1 cellular context compared by ENCODE assay signal in the genomic region with DNA sequence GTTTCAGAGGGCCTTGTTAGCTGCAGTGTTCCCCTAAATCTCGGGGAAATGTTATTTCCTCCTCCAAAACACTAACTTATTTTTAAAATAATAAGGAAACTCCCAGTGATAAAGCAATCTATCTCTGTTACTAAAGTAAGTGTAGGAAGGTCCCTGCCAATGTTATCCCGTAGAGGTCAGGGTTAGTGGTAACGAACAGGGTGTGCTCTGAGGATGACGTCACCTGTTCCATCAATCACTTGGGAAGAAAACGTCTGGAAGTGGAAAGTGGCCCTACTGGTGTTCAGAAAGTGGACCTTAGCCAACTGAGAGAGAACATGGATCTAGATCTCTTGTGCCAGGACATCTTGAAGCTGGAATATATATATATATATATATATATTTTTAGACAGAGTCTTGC.
TF ChIP-seq lines count a peak whose summit lies in the region.

No MANE protein-coding gene starts in this region.

TF ChIP-seq in K562, 482 proteins besides CTCF, POLR2A, EP300 and RAD21 (continued from another document and continues in another):
- TF ChIP-seq, protein P1, sequence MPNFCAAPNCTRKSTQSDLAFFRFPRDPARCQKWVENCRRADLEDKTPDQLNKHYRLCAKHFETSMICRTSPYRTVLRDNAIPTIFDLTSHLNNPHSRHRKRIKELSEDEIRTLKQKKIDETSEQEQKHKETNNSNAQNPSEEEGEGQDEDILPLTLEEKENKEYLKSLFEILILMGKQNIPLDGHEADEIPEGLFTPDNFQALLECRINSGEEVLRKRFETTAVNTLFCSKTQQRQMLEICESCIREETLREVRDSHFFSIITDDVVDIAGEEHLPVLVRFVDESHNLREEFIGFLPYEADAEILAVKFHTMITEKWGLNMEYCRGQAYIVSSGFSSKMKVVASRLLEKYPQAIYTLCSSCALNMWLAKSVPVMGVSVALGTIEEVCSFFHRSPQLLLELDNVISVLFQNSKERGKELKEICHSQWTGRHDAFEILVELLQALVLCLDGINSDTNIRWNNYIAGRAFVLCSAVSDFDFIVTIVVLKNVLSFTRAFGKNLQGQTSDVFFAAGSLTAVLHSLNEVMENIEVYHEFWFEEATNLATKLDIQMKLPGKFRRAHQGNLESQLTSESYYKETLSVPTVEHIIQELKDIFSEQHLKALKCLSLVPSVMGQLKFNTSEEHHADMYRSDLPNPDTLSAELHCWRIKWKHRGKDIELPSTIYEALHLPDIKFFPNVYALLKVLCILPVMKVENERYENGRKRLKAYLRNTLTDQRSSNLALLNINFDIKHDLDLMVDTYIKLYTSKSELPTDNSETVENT (CRISPR knock-in tag; IDR thresholded peaks at IDR 0.05), result no peak
- TF ChIP-seq ELF1 (tag; IDR thresholded peaks at IDR 0.05), result no peak
- no peak for TF ChIP-seq ESRRA (IDR thresholded peaks at IDR 0.05; ENCODE audit: borderline replicate concordance, low read depth)
- TF ChIP-seq KLF1 (tag; IDR thresholded peaks at IDR 0.05), result no peak
- no peak for TF ChIP-seq BRD9 (IDR thresholded peaks at IDR 0.05; ENCODE audit: low read depth, partially characterized antibody)
- TF ChIP-seq DDX20 (tag; IDR thresholded peaks at IDR 0.05; ENCODE audit: low read depth), result no peak
- no peak for TF ChIP-seq ZBTB1 (CRISPR knock-in tag; IDR thresholded peaks at IDR 0.05; ENCODE audit: borderline replicate concordance, low read depth)
- TF ChIP-seq RAD51 (IDR thresholded peaks at IDR 0.05; ENCODE audit: borderline replicate concordance, low read depth), result no peak
- TF ChIP-seq, protein P2, sequence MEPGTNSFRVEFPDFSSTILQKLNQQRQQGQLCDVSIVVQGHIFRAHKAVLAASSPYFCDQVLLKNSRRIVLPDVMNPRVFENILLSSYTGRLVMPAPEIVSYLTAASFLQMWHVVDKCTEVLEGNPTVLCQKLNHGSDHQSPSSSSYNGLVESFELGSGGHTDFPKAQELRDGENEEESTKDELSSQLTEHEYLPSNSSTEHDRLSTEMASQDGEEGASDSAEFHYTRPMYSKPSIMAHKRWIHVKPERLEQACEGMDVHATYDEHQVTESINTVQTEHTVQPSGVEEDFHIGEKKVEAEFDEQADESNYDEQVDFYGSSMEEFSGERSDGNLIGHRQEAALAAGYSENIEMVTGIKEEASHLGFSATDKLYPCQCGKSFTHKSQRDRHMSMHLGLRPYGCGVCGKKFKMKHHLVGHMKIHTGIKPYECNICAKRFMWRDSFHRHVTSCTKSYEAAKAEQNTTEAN (CRISPR knock-in tag; IDR thresholded peaks at IDR 0.05), result no peak
- no peak for TF ChIP-seq MAFF (IDR thresholded peaks at IDR 0.05; ENCODE audit: low read length)
- TF ChIP-seq, protein P3, sequence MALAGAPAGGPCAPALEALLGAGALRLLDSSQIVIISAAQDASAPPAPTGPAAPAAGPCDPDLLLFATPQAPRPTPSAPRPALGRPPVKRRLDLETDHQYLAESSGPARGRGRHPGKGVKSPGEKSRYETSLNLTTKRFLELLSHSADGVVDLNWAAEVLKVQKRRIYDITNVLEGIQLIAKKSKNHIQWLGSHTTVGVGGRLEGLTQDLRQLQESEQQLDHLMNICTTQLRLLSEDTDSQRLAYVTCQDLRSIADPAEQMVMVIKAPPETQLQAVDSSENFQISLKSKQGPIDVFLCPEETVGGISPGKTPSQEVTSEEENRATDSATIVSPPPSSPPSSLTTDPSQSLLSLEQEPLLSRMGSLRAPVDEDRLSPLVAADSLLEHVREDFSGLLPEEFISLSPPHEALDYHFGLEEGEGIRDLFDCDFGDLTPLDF (CRISPR knock-in tag; IDR thresholded peaks at IDR 0.05), result no peak
- TF ChIP-seq NUFIP1 (IDR thresholded peaks at IDR 0.05; ENCODE audit: partially characterized antibody), result no peak
- TF ChIP-seq ZNF347 (CRISPR knock-in tag; IDR thresholded peaks at IDR 0.05; ENCODE audit: low read depth), result no peak
- no peak for TF ChIP-seq ZNF668 (CRISPR knock-in tag; IDR thresholded peaks at IDR 0.05)
- TF ChIP-seq, protein P4, sequence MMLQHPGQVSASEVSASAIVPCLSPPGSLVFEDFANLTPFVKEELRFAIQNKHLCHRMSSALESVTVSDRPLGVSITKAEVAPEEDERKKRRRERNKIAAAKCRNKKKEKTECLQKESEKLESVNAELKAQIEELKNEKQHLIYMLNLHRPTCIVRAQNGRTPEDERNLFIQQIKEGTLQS (IDR thresholded peaks at IDR 0.05), result peak; percentile 97
- TF ChIP-seq, protein P4 (CRISPR knock-in tag; conservative IDR thresholded peaks at IDR 0.05), result no peak
- TF ChIP-seq ZNF699 (CRISPR knock-in tag; IDR thresholded peaks at IDR 0.05; ENCODE audit: insufficient replicate concordance), result no peak
- TF ChIP-seq, protein P5, sequence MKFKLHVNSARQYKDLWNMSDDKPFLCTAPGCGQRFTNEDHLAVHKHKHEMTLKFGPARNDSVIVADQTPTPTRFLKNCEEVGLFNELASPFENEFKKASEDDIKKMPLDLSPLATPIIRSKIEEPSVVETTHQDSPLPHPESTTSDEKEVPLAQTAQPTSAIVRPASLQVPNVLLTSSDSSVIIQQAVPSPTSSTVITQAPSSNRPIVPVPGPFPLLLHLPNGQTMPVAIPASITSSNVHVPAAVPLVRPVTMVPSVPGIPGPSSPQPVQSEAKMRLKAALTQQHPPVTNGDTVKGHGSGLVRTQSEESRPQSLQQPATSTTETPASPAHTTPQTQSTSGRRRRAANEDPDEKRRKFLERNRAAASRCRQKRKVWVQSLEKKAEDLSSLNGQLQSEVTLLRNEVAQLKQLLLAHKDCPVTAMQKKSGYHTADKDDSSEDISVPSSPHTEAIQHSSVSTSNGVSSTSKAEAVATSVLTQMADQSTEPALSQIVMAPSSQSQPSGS (CRISPR knock-in tag; IDR thresholded peaks at IDR 0.05), result peak; percentile 86; the same call in 1 of the 2 replicates
- no peak for TF ChIP-seq TAF1 (IDR thresholded peaks at IDR 0.05; ENCODE audit: control insufficient read depth, extremely low read depth, insufficient read depth, low read length, severe bottlenecking)
- no peak for TF ChIP-seq IFI16 (CRISPR knock-in tag; IDR thresholded peaks at IDR 0.05)
- peak; percentile 91 for TF ChIP-seq JUN (IDR thresholded peaks at IDR 0.05; ENCODE audit: borderline replicate concordance, low read depth, low read length)
- TF ChIP-seq JUN (CRISPR knock-in tag; IDR thresholded peaks at IDR 0.05; ENCODE audit: borderline replicate concordance), result no peak
- TF ChIP-seq CREM (IDR thresholded peaks at IDR 0.05; ENCODE audit: low read depth), result peak; percentile 79
- no peak for TF ChIP-seq CBX5 (IDR thresholded peaks at IDR 0.05; ENCODE audit: borderline replicate concordance, low read depth)
- TF ChIP-seq ZBED1 (IDR thresholded peaks at IDR 0.05), result no peak
- no peak for TF ChIP-seq CHD4 (IDR thresholded peaks at IDR 0.05; ENCODE audit: insufficient read depth, insufficient replicate concordance, low read depth, low read length, poor library complexity, severe bottlenecking)
- no peak for TF ChIP-seq TBP (optimal IDR thresholded peaks at IDR 0.05; ENCODE audit: low read depth, low read length)
- TF ChIP-seq, protein P6, sequence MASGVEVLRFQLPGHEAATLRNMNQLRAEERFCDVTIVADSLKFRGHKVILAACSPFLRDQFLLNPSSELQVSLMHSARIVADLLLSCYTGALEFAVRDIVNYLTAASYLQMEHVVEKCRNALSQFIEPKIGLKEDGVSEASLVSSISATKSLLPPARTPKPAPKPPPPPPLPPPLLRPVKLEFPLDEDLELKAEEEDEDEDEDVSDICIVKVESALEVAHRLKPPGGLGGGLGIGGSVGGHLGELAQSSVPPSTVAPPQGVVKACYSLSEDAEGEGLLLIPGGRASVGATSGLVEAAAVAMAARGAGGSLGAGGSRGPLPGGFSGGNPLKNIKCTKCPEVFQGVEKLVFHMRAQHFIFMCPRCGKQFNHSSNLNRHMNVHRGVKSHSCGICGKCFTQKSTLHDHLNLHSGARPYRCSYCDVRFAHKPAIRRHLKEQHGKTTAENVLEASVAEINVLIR (CRISPR knock-in tag; IDR thresholded peaks at IDR 0.05), result no peak
- TF ChIP-seq NFXL1 (CRISPR knock-in tag; IDR thresholded peaks at IDR 0.05), result no peak
- TF ChIP-seq CREB1 (IDR thresholded peaks at IDR 0.05), result no peak
- TF ChIP-seq CREB1 (CRISPR knock-in tag; IDR thresholded peaks at IDR 0.05), result no peak
- no peak for TF ChIP-seq RBM17 (IDR thresholded peaks at IDR 0.05; ENCODE audit: borderline replicate concordance, low read depth, low read length)
- TF ChIP-seq, protein P7, sequence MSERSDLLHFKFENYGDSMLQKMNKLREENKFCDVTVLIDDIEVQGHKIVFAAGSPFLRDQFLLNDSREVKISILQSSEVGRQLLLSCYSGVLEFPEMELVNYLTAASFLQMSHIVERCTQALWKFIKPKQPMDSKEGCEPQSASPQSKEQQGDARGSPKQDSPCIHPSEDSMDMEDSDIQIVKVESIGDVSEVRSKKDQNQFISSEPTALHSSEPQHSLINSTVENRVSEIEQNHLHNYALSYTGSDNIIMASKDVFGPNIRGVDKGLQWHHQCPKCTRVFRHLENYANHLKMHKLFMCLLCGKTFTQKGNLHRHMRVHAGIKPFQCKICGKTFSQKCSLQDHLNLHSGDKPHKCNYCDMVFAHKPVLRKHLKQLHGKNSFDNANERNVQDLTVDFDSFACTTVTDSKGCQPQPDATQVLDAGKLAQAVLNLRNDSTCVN (CRISPR knock-in tag; IDR thresholded peaks at IDR 0.05), result no peak
- TF ChIP-seq, protein P8, sequence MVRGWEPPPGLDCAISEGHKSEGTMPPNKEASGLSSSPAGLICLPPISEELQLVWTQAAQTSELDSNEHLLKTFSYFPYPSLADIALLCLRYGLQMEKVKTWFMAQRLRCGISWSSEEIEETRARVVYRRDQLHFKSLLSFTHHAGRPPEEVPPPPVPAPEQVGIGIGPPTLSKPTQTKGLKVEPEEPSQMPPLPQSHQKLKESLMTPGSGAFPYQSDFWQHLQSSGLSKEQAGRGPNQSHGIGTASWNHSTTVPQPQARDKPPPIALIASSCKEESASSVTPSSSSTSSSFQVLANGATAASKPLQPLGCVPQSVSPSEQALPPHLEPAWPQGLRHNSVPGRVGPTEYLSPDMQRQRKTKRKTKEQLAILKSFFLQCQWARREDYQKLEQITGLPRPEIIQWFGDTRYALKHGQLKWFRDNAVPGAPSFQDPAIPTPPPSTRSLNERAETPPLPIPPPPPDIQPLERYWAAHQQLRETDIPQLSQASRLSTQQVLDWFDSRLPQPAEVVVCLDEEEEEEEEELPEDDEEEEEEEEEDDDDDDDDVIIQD (CRISPR knock-in tag; IDR thresholded peaks at IDR 0.05), result no peak
- peak; percentile 78 for TF ChIP-seq JUNB (CRISPR knock-in tag; conservative IDR thresholded peaks at IDR 0.05)
- no peak for TF ChIP-seq PTRF (tag; IDR thresholded peaks at IDR 0.05)
- TF ChIP-seq PRPF4 (IDR thresholded peaks at IDR 0.05; ENCODE audit: insufficient read depth, low read depth, low read length, poor library complexity, severe bottlenecking), result no peak
- no peak for TF ChIP-seq ZC3H11A (IDR thresholded peaks at IDR 0.05; ENCODE audit: low read depth, low read length)
- no peak for TF ChIP-seq ILF3 (IDR thresholded peaks at IDR 0.05; ENCODE audit: borderline replicate concordance)
- no peak for TF ChIP-seq U2AF1 (optimal IDR thresholded peaks at IDR 0.05; ENCODE audit: low read depth, low read length)
- TF ChIP-seq RUNX1 (IDR thresholded peaks at IDR 0.05; ENCODE audit: low read depth), result no peak
- TF ChIP-seq RBBP5 (IDR thresholded peaks at IDR 0.05; ENCODE audit: borderline replicate concordance, insufficient read depth, low read length, poor library complexity, severe bottlenecking), result no peak
- no peak for TF ChIP-seq HCFC1 (IDR thresholded peaks at IDR 0.05; ENCODE audit: low read depth, low read length)
- no peak for TF ChIP-seq PHB2 (IDR thresholded peaks at IDR 0.05; ENCODE audit: low read depth)
- TF ChIP-seq BRD4 (IDR thresholded peaks at IDR 0.05), result no peak
- TF ChIP-seq TCF7 (IDR thresholded peaks at IDR 0.05; ENCODE audit: borderline replicate concordance), result no peak
- TF ChIP-seq MEIS2 (IDR thresholded peaks at IDR 0.05; ENCODE audit: partially characterized antibody), result peak; percentile 87
- no peak for TF ChIP-seq XRCC5 (IDR thresholded peaks at IDR 0.05; ENCODE audit: low read depth, low read length)
- TF ChIP-seq, protein P9, sequence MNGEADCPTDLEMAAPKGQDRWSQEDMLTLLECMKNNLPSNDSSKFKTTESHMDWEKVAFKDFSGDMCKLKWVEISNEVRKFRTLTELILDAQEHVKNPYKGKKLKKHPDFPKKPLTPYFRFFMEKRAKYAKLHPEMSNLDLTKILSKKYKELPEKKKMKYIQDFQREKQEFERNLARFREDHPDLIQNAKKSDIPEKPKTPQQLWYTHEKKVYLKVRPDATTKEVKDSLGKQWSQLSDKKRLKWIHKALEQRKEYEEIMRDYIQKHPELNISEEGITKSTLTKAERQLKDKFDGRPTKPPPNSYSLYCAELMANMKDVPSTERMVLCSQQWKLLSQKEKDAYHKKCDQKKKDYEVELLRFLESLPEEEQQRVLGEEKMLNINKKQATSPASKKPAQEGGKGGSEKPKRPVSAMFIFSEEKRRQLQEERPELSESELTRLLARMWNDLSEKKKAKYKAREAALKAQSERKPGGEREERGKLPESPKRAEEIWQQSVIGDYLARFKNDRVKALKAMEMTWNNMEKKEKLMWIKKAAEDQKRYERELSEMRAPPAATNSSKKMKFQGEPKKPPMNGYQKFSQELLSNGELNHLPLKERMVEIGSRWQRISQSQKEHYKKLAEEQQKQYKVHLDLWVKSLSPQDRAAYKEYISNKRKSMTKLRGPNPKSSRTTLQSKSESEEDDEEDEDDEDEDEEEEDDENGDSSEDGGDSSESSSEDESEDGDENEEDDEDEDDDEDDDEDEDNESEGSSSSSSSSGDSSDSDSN (IDR thresholded peaks at IDR 0.05; ENCODE audit: borderline replicate concordance in 1 of 2, low read depth in 2 of 2, low read length in 2 of 2), result no peak
- no peak for TF ChIP-seq ETV6 (IDR thresholded peaks at IDR 0.05; ENCODE audit: borderline replicate concordance in 1 of 2, low read depth in 2 of 2, low read length in 1 of 2)
- TF ChIP-seq ETV6 (CRISPR knock-in tag; IDR thresholded peaks at IDR 0.05; ENCODE audit: borderline replicate concordance), result no peak
- TF ChIP-seq, protein P10, sequence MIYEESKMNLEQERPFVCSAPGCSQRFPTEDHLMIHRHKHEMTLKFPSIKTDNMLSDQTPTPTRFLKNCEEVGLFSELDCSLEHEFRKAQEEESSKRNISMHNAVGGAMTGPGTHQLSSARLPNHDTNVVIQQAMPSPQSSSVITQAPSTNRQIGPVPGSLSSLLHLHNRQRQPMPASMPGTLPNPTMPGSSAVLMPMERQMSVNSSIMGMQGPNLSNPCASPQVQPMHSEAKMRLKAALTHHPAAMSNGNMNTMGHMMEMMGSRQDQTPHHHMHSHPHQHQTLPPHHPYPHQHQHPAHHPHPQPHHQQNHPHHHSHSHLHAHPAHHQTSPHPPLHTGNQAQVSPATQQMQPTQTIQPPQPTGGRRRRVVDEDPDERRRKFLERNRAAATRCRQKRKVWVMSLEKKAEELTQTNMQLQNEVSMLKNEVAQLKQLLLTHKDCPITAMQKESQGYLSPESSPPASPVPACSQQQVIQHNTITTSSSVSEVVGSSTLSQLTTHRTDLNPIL (CRISPR knock-in tag; IDR thresholded peaks at IDR 0.05), result no peak
- no peak for TF ChIP-seq RFX1 (IDR thresholded peaks at IDR 0.05)
